In the genomic region with DNA sequence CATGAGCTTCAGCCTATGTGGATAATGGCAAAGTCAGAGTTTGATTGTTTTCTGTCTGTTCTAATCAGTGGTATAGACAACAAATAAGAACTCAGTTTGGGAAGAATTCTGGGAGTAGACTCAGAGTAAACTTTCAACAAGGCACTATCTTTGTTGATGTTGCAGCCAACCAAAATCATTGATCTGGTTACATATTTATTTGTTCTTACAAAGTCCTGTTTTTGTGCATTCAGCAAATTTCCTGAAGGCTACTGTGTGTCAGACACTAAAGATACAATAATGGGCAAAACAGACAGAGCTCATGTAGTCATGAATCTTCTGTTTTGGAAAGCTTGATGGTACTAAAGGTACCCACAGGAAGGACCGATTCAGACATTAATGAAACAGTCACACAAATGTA, we compare ENCODE assay signal across 10 cellular contexts. TPM values are rescaled to one million over a fixed set of nuclear protein-coding genes. Genes with fewer than 3 reads are reported as not detected.
"Had no signal": no experiment of that assay in that cellular context is flagged by ENCODE, and none has a peak within 500 bp of the region (broad histone marks: within the 10 kb centered on the region; RNA-seq: fewer than 3 reads in every experiment).

No MANE protein-coding gene starts in this region.

- H3K36me3 ChIP-seq: HAP-1 had no signal

- H3K36me3 Mint-ChIP-seq: IgD-negative memory B cell had no signal

- H3K4me3 ChIP-seq: GM23248, HAP-1 had no signal

- H2AFZ ChIP-seq: GM23248 had no signal

- H3K27ac ChIP-seq: GM23248, HL-60 had no signal

- H3K4me3 Mint-ChIP-seq: HFFc6, IgD-negative memory B cell had no signal

- H3K9ac ChIP-seq: GM23248 had no signal

- H3K4me1 ChIP-seq: HAP-1 had no signal

- ATAC-seq: HCT116 had no signal

- DNase-seq: GM23248, GOT3, H7, HFFc6, KG1 had no signal

- H3K4me1 Mint-ChIP-seq: IgD-negative memory B cell had no signal

- H3K27ac Mint-ChIP-seq: HFFc6, IgD-negative memory B cell had no signal

- H3K9me3 ChIP-seq: HAP-1 had no signal

- H3K27me3 Mint-ChIP-seq: IgD-negative memory B cell had no signal

RNA-seq across cellular contexts. Expression of a gene that starts 55.0 kb away (rescaled TPM):
- total RNA-seq: GM23248, H4, HFFc6 had no signal
- polyA plus RNA-seq: GM23248, IgD-negative memory B cell had no signal
